1 cellular context compared by ENCODE assay signal in the genomic region with DNA sequence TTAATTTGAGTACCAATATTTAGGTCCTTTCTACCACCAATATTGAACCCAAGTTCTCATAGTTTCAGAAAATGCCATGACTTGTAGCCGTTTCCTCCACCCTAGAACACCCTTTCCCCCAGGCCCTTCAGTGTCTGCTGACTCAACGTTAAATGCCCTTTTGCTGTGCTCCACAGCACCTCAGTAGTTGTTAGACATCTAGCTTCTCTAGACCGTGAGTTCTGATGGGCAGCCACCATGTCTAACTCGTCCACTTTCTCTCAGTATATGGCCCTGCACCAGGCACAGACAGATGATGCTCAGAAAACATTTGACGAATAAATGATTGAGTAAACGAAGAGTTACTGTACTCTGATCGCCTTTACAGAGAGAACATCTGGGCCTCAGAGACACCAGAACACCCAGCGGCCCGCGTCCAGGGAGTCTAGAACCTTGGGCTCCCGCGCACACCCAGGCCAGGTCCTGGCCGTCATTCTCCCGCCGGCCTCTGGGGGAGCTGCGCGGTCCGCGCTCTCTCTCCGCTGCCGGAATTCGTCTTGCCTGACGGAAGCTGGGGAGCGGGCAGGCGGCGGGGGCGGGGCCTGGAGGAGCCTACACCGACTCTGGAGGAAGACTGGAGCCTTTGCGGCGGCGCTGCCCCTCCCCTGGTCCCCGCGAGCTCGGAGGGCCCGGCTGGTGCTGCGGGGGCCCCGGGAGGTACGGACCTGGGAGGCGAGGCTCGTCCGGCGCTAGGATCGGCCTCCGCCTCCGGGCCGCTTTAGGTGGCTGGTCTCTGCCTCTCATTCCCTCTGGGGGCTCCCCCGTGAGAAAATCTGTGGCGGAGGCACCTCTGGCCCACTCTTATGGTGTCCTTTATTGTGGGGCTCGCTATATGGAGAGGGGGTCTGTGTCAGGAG.
TF ChIP-seq lines count a peak whose summit lies in the region.

NKIRAS2 (plus strand) TSS at position 582 of the 896 bp plus-strand sequence. CDS start 1,488 bp downstream, outside the sequence.

TF ChIP-seq in HEK293, 187 proteins besides CTCF, POLR2A, EP300 and RAD21 (continued from another document):
- TF ChIP-seq, protein P1, sequence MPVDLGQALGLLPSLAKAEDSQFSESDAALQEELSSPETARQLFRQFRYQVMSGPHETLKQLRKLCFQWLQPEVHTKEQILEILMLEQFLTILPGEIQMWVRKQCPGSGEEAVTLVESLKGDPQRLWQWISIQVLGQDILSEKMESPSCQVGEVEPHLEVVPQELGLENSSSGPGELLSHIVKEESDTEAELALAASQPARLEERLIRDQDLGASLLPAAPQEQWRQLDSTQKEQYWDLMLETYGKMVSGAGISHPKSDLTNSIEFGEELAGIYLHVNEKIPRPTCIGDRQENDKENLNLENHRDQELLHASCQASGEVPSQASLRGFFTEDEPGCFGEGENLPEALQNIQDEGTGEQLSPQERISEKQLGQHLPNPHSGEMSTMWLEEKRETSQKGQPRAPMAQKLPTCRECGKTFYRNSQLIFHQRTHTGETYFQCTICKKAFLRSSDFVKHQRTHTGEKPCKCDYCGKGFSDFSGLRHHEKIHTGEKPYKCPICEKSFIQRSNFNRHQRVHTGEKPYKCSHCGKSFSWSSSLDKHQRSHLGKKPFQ (tag by site-specific recombination; IDR thresholded peaks at IDR 0.05), result no peak
- TF ChIP-seq GLI4 (tag by site-specific recombination; IDR thresholded peaks at IDR 0.05) (no peak), ZNF175 (tag by site-specific recombination; IDR thresholded peaks at IDR 0.05) (no peak), ZNF132 (tag by site-specific recombination; IDR thresholded peaks at IDR 0.05; ENCODE audit: borderline replicate concordance) (no peak), ZNF777 (tag by site-specific recombination; IDR thresholded peaks at IDR 0.05; ENCODE audit: borderline replicate concordance) (no peak), ZNF223 (tag by site-specific recombination; IDR thresholded peaks at IDR 0.05) (no peak), ZFHX2 (tag by site-specific recombination; conservative IDR thresholded peaks at IDR 0.05) (peak; percentile 77)
